ENCODE assay signal across 24 cellular contexts in genomic region chr10:53808677-53809076, GRCh38.
A peak's percentile ranks its signal among the peaks of the same experiment; 100 is the strongest.
DNase-seq lines count a peak whose midpoint lies in the region; ATAC-seq, FAIRE-seq and TF ChIP-seq lines count a peak whose summit lies in the region.
"Had no signal": no experiment of that assay in that cellular context is flagged by ENCODE, and none has a peak within 500 bp of the region (broad histone marks: within the 10 kb centered on the region; RNA-seq: fewer than 3 reads in every experiment).

No MANE protein-coding gene starts in this region.

- H2AFZ ChIP-seq in H1 (ENCODE audit: low read length) = peak overlapping the region; percentile 82

- H2BK12ac ChIP-seq in H1 (ENCODE audit: low read depth, low read length) = 0 out of 2 replicates have a peak overlapping the region, but pooled peaks have one; percentile 10

- no peak for TF ChIP-seq EP300 in H1 (IDR thresholded peaks at IDR 0.05; ENCODE audit: borderline replicate concordance in 1 of 2, low read depth in 2 of 2, low read length in 2 of 2)

- no peak for TF ChIP-seq POLR2A in H1 (IDR thresholded peaks at IDR 0.05; ENCODE audit: control extremely low read depth in 1 of 2, low read depth in 2 of 2, low read length in 2 of 2)
- TF ChIP-seq POLR2A in testis (IDR thresholded peaks at IDR 0.05) = no peak

- H2BK15ac ChIP-seq in H1 (ENCODE audit: low read length) = no peak overlapping the region
- H2BK15ac ChIP-seq in mesendoderm (replicated peaks; ENCODE audit: low read depth) = no peak overlapping the region

- H3K14ac ChIP-seq in H1 (ENCODE audit: insufficient read length) = no peak overlapping the region

- no peak overlapping the region for H2BK5ac ChIP-seq in H1 (ENCODE audit: low read depth, low read length)
- peak overlapping the region; percentile 48 for H2BK5ac ChIP-seq in mesendoderm (ENCODE audit: low read length)

- ATAC-seq in Right ventricle myocardium inferior = no peak
- ATAC-seq: activated T-cell treated with anti-CD3 and anti-CD28 coated beads, Interleukin-2, amount 50 U/mL, for 4 hours; left cardiac atrium; natural killer cell; pancreas had no signal

- H4K5ac ChIP-seq in H1 (ENCODE audit: insufficient read length, low read depth, low read length) = peak overlapping the region; percentile 30
- H4K5ac ChIP-seq in mesendoderm (ENCODE audit: low read length) = no peak overlapping the region

- H3K27ac ChIP-seq in H1 (ENCODE audit: low read depth, low read length) (no peak overlapping the region), mesendoderm (ENCODE audit: low read depth, low read length) (no peak overlapping the region), testis (no peak overlapping the region)
- H3K27ac ChIP-seq: pancreas, SJCRH30, tibial artery had no signal

- intact Hi-C loops in Right ventricle myocardium inferior (cut with DNase I) = no loop called here
- intact Hi-C loops in testis (cut with DNase I; ENCODE audit: low total_unique reads) = no loop called here

- H3K23me2 ChIP-seq in H1 (ENCODE audit: low read depth, low read length) = no peaks in the 10 kb centered on the region

- H3K56ac ChIP-seq in H1 (replicated peaks; ENCODE audit: insufficient read length, low read depth, low read length) (no peak overlapping the region), mesendoderm (ENCODE audit: low read length) (peak overlapping the region; percentile 6)

- POLR2A ChIA-PET in H1 (lab: Charles Lee; ENCODE audit: partially characterized antibody) = no interaction called here

- H3K79me2 ChIP-seq in H1 (ENCODE audit: control insufficient read depth in 1 of 2, insufficient read depth in 2 of 2, low read length in 2 of 2) (no peaks in the 10 kb centered on the region), mesendoderm (ENCODE audit: control insufficient read depth, insufficient read depth, low read length) (no peaks in the 10 kb centered on the region)

- H2BK20ac ChIP-seq in H1 (ENCODE audit: low read length) = no peak overlapping the region

- H3K4me3 ChIP-seq in GM12865 (ENCODE audit: low read depth, low read length) (no peak overlapping the region), H1 (ENCODE audit: extremely low read depth in 1 of 4, insufficient read depth in 2 of 4, low read depth in 3 of 4, low read length in 4 of 4) (no peak overlapping the region), mesendoderm (ENCODE audit: low read length) (no peak overlapping the region), testis (no peak overlapping the region)
- H3K4me3 ChIP-seq: MG63, pancreas, SJCRH30, tibial artery had no signal

- TF ChIP-seq CTCF in GM12865 (IDR thresholded peaks at IDR 0.05; ENCODE audit: insufficient read depth, low read depth, low read length, missing control alignments) (no peak), H1 (IDR thresholded peaks at IDR 0.05; ENCODE audit: control extremely low read depth in 1 of 3, insufficient read depth in 1 of 3, low read depth in 1 of 3, low read length in 3 of 3) (peak in 1 of 3 experiments; percentile 27; a peak in 2 of 4 replicates), testis (IDR thresholded peaks at IDR 0.05) (no peak)

- CTCF ChIA-PET in H1 (lab: Charles Lee; ENCODE audit: partially characterized antibody) = interaction anchor here (0.6 to 1.5 kb wide), 6 partner anchors 8 to 858 kb away, joined by 3 to 5 read pairs (median 3); no protein-coding TSS in a partner anchor

- H3K23ac ChIP-seq in H1 (ENCODE audit: insufficient read length) = no peak overlapping the region
- no peak overlapping the region for H3K23ac ChIP-seq in mesendoderm (ENCODE audit: low read length)

- 87% methylated on average over 4 of the region's 4 CpGs; no CpG with 5 or more reads in 1 of the 2 experiments for WGBS in H1 (ENCODE audit: extremely low coverage in 1 of 2, insufficient coverage in 1 of 2, insufficient read length in 1 of 2, insufficient replicate concordance in 2 of 2, low coverage in 1 of 2, low lambda C conversion rate in 2 of 2, missing lambda C conversion rate in 1 of 2), 2 experiments
- WGBS in mesendoderm (ENCODE audit: extremely low coverage, insufficient coverage, low lambda C conversion rate) = no CpG with 5 or more reads among the region's 4 CpGs
- 85 to 93% methylated on average over 4 of the region's 4 CpGs for WGBS in testis, 2 donors

- H3K4me1 ChIP-seq in H1 (replicated peaks in 1 of 4; ENCODE audit: control insufficient read depth in 3 of 4, insufficient read depth in 4 of 4, low read length in 3 of 4) = no peaks in the 10 kb centered on the region; a peak in 1 of 7 replicates
- no peaks in the 10 kb centered on the region for H3K4me1 ChIP-seq in mesendoderm (ENCODE audit: control insufficient read depth, low read depth, low read length)
- H3K4me1 ChIP-seq in testis = no peaks in the 10 kb centered on the region
- H3K4me1 ChIP-seq: pancreas, SJCRH30, tibial artery had no signal

- H3K4ac ChIP-seq in H1 (replicated peaks; ENCODE audit: insufficient read length, low read depth, low read length) (no peak overlapping the region), mesendoderm (ENCODE audit: low read depth, low read length) (no peak overlapping the region)

- no peak overlapping the region for H3K9ac ChIP-seq in H1 (replicated peaks in 1 of 4; ENCODE audit: extremely low read depth in 1 of 4, low read depth in 3 of 4, low read length in 3 of 4)
- no peak overlapping the region for H3K9ac ChIP-seq in mesendoderm (ENCODE audit: low read length)

- H4K91ac ChIP-seq in H1 (replicated peaks; ENCODE audit: insufficient read length, low read length) = no peak overlapping the region

- no peak for FAIRE-seq in H1 (lab: Jason Lieb, UNC)
- FAIRE-seq: frontal cortex had no signal

- no peak overlapping the region for H3K18ac ChIP-seq in H1 (ENCODE audit: extremely low read depth, low read length)
- H3K18ac ChIP-seq in mesendoderm (ENCODE audit: low read length) = no peak overlapping the region

- DNase-seq in GM12865 (ENCODE audit: low read depth) (peak; percentile 0), NCI-H69 (lab: John Stamatoyannopoulos, UW) (peak; percentile 6), H1 (ENCODE audit: low read depth in 1 of 2, low spot score in 2 of 2) (no peak), mesendoderm (peak; percentile 75), Right ventricle myocardium inferior (ENCODE audit: missing footprints) (no peak), testis (no peak)
- no peak for DNase-seq in activated naive CD4-positive, alpha-beta T cell treated with Interleukin-2 at 50 U/mL for 16 hours
- DNase-seq: activated CD4-positive, CD25-positive, alpha-beta regulatory T cell treated with anti-CD3 and anti-CD28 coated beads, Interleukin-2, amount 50 U/mL, for 72 hours; activated naive CD4-positive, alpha-beta T cell treated with anti-CD3 and anti-CD28 coated beads, Interleukin-2, amount 10 ng/mL, durations not matched to agents 7 days and 5 days; activated T-cell treated with anti-CD3 and anti-CD28 coated beads, Interleukin-2, amount 50 U/mL, for 4 hours; anterior cingulate cortex; caudate nucleus; CD4-positive, alpha-beta memory T cell; DND-41; left cardiac atrium; MG63; natural killer cell; NCI-H146; NCI-H774; pancreas; stimulated activated naive CD4-positive, alpha-beta T cell; tibial artery had no signal

- no peaks in the 10 kb centered on the region for H4K20me1 ChIP-seq in H1 (replicated peaks in 1 of 2; ENCODE audit: control insufficient read depth in 1 of 2, insufficient read depth in 2 of 2, low read length in 2 of 2)

- H3K36me3 ChIP-seq in H1 (ENCODE audit: control insufficient read depth in 2 of 4, insufficient read depth in 4 of 4, low read length in 3 of 4) = no peaks in the 10 kb centered on the region
- H3K36me3 ChIP-seq in mesendoderm (ENCODE audit: control insufficient read depth, insufficient read depth, low read length) = no peaks in the 10 kb centered on the region
- H3K36me3 ChIP-seq in testis (ENCODE audit: low read depth, missing control alignments) = no peaks in the 10 kb centered on the region
- H3K36me3 ChIP-seq: MG63, pancreas, SJCRH30, tibial artery had no signal

- H3K79me1 ChIP-seq in H1 (ENCODE audit: low read depth, low read length) (no peaks in the 10 kb centered on the region), mesendoderm (ENCODE audit: low read length) (no peaks in the 10 kb centered on the region)

- no peak overlapping the region for H3K4me2 ChIP-seq in H1 (ENCODE audit: insufficient read depth in 1 of 2, low read depth in 2 of 2, low read length in 2 of 2)
- no peak overlapping the region for H3K4me2 ChIP-seq in mesendoderm (ENCODE audit: low read length)

- H4K8ac ChIP-seq in H1 (ENCODE audit: extremely low read depth, insufficient read depth, low read length) (no peak overlapping the region), mesendoderm (ENCODE audit: low read depth, low read length) (no peak overlapping the region)

- TF ChIP-seq RAD21 in H1 (IDR thresholded peaks at IDR 0.05 in 1 of 2, conservative IDR thresholded peaks at IDR 0.05 in 1 of 2; ENCODE audit: low read depth in 2 of 2, low read length in 2 of 2) = peak; percentile 54 to 70

- H2BK120ac ChIP-seq in H1 (replicated peaks; ENCODE audit: low read depth, low read length) (no peak overlapping the region), mesendoderm (ENCODE audit: low read depth, low read length) (no peak overlapping the region)

- H3K9me3 ChIP-seq in H1 (ENCODE audit: insufficient read depth in 2 of 2, low read depth in 1 of 2, low read length in 1 of 2) (no peaks in the 10 kb centered on the region), testis (no peaks in the 10 kb centered on the region)
- H3K9me3 ChIP-seq: MG63, pancreas, SJCRH30, tibial artery had no signal

- H3K27me3 ChIP-seq in H1 (replicated peaks in 1 of 4; ENCODE audit: control insufficient read depth in 3 of 4, extremely low read depth in 1 of 4, insufficient read depth in 3 of 4, low read length in 3 of 4) (no peaks in the 10 kb centered on the region), mesendoderm (ENCODE audit: insufficient read depth, low read length, poor library complexity) (no peaks in the 10 kb centered on the region), testis (no peaks in the 10 kb centered on the region)
- H3K27me3 ChIP-seq: MG63, pancreas, SJCRH30, tibial artery had no signal

- H2AK5ac ChIP-seq in H1 (ENCODE audit: low read depth, low read length) (no peak overlapping the region), mesendoderm (ENCODE audit: low read length) (no peak overlapping the region)

TF ChIP-seq in H1, 55 proteins besides CTCF, POLR2A, EP300 and RAD21 (continues in another document):
- TF ChIP-seq NRF1 (IDR thresholded peaks at IDR 0.05; ENCODE audit: low read depth, low read length) (no peak), E2F6 (IDR thresholded peaks at IDR 0.05) (no peak), CTBP2 (IDR thresholded peaks at IDR 0.05; ENCODE audit: borderline replicate concordance, insufficient read depth, insufficient read length, low read length) (no peak), CHD2 (IDR thresholded peaks at IDR 0.05; ENCODE audit: low read length) (no peak), BRCA1 (IDR thresholded peaks at IDR 0.05; ENCODE audit: low read depth, low read length) (no peak), SP2 (IDR thresholded peaks at IDR 0.05; ENCODE audit: low read length) (no peak), JUND (IDR thresholded peaks at IDR 0.05; ENCODE audit: low read length) (no peak)

Comparison
In these comparisons a context has a peak if more than half of its experiments do, and no peak if none do; other contexts are left out.
1. DNase-seq: peak in GM12865 (single experiment), NCI-H69 (single experiment) and mesendoderm (single experiment); none in H1 (0 of 2), activated naive CD4-positive, alpha-beta T cell treated with Interleukin-2 at 50 U/mL for 16 hours (single experiment), Right ventricle myocardium inferior (single experiment) and testis (single experiment).